21 cellular contexts compared by ENCODE assay signal in the genomic region with DNA sequence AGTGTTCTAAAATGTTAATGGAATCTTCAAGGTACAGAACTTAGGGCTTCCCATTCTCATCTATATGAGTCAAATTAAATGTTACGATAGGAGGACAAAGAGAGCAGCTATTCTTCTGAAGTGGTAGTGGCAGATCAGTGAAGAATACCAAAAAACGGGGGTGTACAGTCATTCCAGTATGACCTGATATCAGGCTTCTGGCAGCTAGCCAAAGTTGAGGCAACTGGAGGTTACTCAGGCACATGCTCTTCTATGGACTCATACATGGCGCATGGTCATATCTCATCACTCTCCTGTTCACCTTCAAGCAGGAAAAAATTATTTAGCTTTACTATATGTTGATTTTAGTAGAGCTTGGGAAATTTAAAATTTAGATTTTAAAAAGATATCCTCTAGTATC.
DNase-seq lines count a peak whose midpoint lies in the region; ATAC-seq and FAIRE-seq lines count a peak whose summit lies in the region.
"Had no signal": no experiment of that assay in that cellular context is flagged by ENCODE, and none has a peak within 500 bp of the region (broad histone marks: within the 10 kb centered on the region; RNA-seq: fewer than 3 reads in every experiment).

No MANE protein-coding gene starts in this region.

- peak overlapping the region; percentile 66; the same call in 1 of the 2 replicates for H3K27ac ChIP-seq in SK-N-MC
- H3K27ac ChIP-seq: BLaER1 treated with 17β-estradiol and CSF1 and Interleukin-3, amounts not matched to agents 10 nM and 100 nM; foreskin keratinocyte; left ventricle myocardium inferior; ovary had no signal

- peaks cover 10% of the 10 kb centered on the region for H3K9me3 Mint-ChIP-seq in activated CD4-positive, alpha-beta T cell treated with anti-CD3 and anti-CD28 coated beads for 36 hours (ENCODE audit: low read depth)

- intact Hi-C loops in activated CD4-positive, alpha-beta T cell treated with anti-CD3 and anti-CD28 coated beads for 36 hours (cut with DNase I, micrococcal nuclease): no loop called here

- H3K4me3 Mint-ChIP-seq in activated CD4-positive, alpha-beta T cell treated with anti-CD3 and anti-CD28 coated beads for 36 hours: no peak overlapping the region
- H3K4me3 Mint-ChIP-seq: activated T-helper 1 cell treated with anti-CD3 and anti-CD28 coated beads, Interleukin-12 subunit alpha, Interleukin-12 subunit beta, Interleukin-2, Interleukin-4 antibody, amounts not matched to agents 30 ng/mL and 10 ng/mL and 1 ng/mL, durations not matched to agents 14 hours and 24 hours and 36 hours; IgD-negative memory B cell; natural killer cell had no signal

- no peak for ATAC-seq in activated CD4-positive, alpha-beta T cell treated with anti-CD3 and anti-CD28 coated beads for 36 hours
- peak; percentile 70 for ATAC-seq in HG03066 (IDR thresholded peaks at IDR 0.05; ENCODE audit: low read depth, unreplicated experiment)
- ATAC-seq: foreskin keratinocyte, natural killer cell, sciatic nerve had no signal

- H3K27ac Mint-ChIP-seq in activated CD4-positive, alpha-beta T cell treated with anti-CD3 and anti-CD28 coated beads for 36 hours: no peak overlapping the region
- H3K27ac Mint-ChIP-seq: activated T-helper 1 cell treated with anti-CD3 and anti-CD28 coated beads, Interleukin-12 subunit alpha, Interleukin-12 subunit beta, Interleukin-2, Interleukin-4 antibody, amounts not matched to agents 30 ng/mL and 10 ng/mL and 1 ng/mL, durations not matched to agents 14 hours and 24 hours and 36 hours; IgD-negative memory B cell; natural killer cell had no signal

- H3K9ac ChIP-seq in SK-N-MC (ENCODE audit: insufficient read length): no peak overlapping the region
- H3K9ac ChIP-seq: BLaER1 treated with 17β-estradiol and CSF1 and Interleukin-3, amounts not matched to agents 10 nM and 100 nM had no signal

- no peaks in the 10 kb centered on the region for H3K36me3 ChIP-seq in SK-N-MC (ENCODE audit: insufficient read depth, low read length)
- H3K36me3 ChIP-seq: BLaER1 treated with 17β-estradiol and CSF1 and Interleukin-3, amounts not matched to agents 10 nM and 100 nM; left ventricle myocardium inferior; ovary had no signal

- no peaks in the 10 kb centered on the region for H3K4me1 Mint-ChIP-seq in activated CD4-positive, alpha-beta T cell treated with anti-CD3 and anti-CD28 coated beads for 36 hours
- H3K4me1 Mint-ChIP-seq: IgD-negative memory B cell, natural killer cell had no signal

- no peaks in the 10 kb centered on the region; the same call in 1 of the 2 replicates for H3K9me3 ChIP-seq in SK-N-MC (ENCODE audit: low read depth, low read length)
- H3K9me3 ChIP-seq: BLaER1 treated with 17β-estradiol and CSF1 and Interleukin-3, amounts not matched to agents 10 nM and 100 nM; ovary had no signal

- POLR2A ChIA-PET in activated CD4-positive, alpha-beta T cell treated with anti-CD3 and anti-CD28 coated beads for 36 hours (lab: Charles Lee): no interaction called here

- peak overlapping the region; percentile 21; the same call in 1 of the 2 replicates for H3K4me3 ChIP-seq in SK-N-MC
- H3K4me3 ChIP-seq: BLaER1 treated with 17β-estradiol and CSF1 and Interleukin-3, amounts not matched to agents 10 nM and 100 nM; left ventricle myocardium inferior; ovary had no signal

- CTCF ChIA-PET in activated CD4-positive, alpha-beta T cell treated with anti-CD3 and anti-CD28 coated beads for 36 hours (lab: Charles Lee): no interaction called here

- H3K36me3 Mint-ChIP-seq in activated CD4-positive, alpha-beta T cell treated with anti-CD3 and anti-CD28 coated beads for 36 hours (ENCODE audit: low read depth): no peaks in the 10 kb centered on the region

- FAIRE-seq in urothelium cell line (lab: Jason Lieb, UNC): no peak
- FAIRE-seq: GM19239 had no signal

- H3K27me3 Mint-ChIP-seq in activated CD4-positive, alpha-beta T cell treated with anti-CD3 and anti-CD28 coated beads for 36 hours: peaks cover 2% of the 10 kb centered on the region
- H3K27me3 Mint-ChIP-seq: IgD-negative memory B cell had no signal

- peak; percentile 4 for DNase-seq in activated CD4-positive, alpha-beta T cell treated with anti-CD3 and anti-CD28 coated beads for 36 hours
- no peak for DNase-seq in activated CD4-positive, alpha-beta T cell treated with anti-CD3 and anti-CD28 coated beads for 1 hour
- DNase-seq in SK-N-MC (ENCODE audit: low read depth, low spot score) (no peak), urothelium cell line (ENCODE audit: low spot score) (peak; percentile 4), anterior cingulate cortex (lab: John Stamatoyannopoulos, UW) (no peak)
- DNase-seq in stimulated activated CD4-positive, alpha-beta T cell treated with anti-CD3 and anti-CD28 coated beads, Interleukin-15, amount 100 ng/mL, for 24 hours: no peak
- DNase-seq in activated T-cell treated with anti-CD3 and anti-CD28 coated beads, Interleukin-2, amount 50 U/mL, for 48 hours: no peak
- DNase-seq: activated CD4-positive, alpha-beta T cell treated with anti-CD3 and anti-CD28 coated beads for 4 hours; activated naive CD4-positive, alpha-beta T cell treated with anti-CD3 and anti-CD28 coated beads, Interleukin-2, amount 50 U/mL, for 16 hours; hippocampal formation; left ventricle myocardium inferior; midbrain; natural killer cell; ovary had no signal

Comparison
In these comparisons a context has a peak if more than half of its experiments do, and no peak if none do; other contexts are left out.
1. DNase-seq: peak in activated CD4-positive, alpha-beta T cell treated with anti-CD3 and anti-CD28 coated beads for 36 hours (single experiment) and urothelium cell line (single experiment); none in activated CD4-positive, alpha-beta T cell treated with anti-CD3 and anti-CD28 coated beads for 1 hour (single experiment), SK-N-MC (single experiment), anterior cingulate cortex (0 of 58), stimulated activated CD4-positive, alpha-beta T cell treated with anti-CD3 and anti-CD28 coated beads, Interleukin-15, amount 100 ng/mL, for 24 hours (single experiment) and activated T-cell treated with anti-CD3 and anti-CD28 coated beads, Interleukin-2, amount 50 U/mL, for 48 hours (0 of 2).